Comparison of ENCODE assay signal across 20 cellular contexts in genomic region chr12:911191-911826, GRCh38. TPM values are rescaled to one million over a fixed set of nuclear protein-coding genes. Genes with fewer than 3 reads are reported as not detected.
DNase-seq lines count a peak whose midpoint lies in the region; ATAC-seq and TF ChIP-seq lines count a peak whose summit lies in the region.
"Had no signal": no experiment of that assay in that cellular context is flagged by ENCODE, and none has a peak within 500 bp of the region (broad histone marks: within the 10 kb centered on the region; RNA-seq: fewer than 3 reads in every experiment).

No MANE protein-coding gene starts in this region.

- no peaks in the 10 kb centered on the region for H3K9me3 Mint-ChIP-seq in CD4-positive, alpha-beta T cell
- H3K9me3 Mint-ChIP-seq: activated naive CD8-positive, alpha-beta T cell treated with anti-CD3 and anti-CD28 coated beads for 36 hours; activated T-helper 1 cell treated with anti-CD3 and anti-CD28 coated beads, Interleukin-12 subunit alpha, Interleukin-12 subunit beta, Interleukin-2, Interleukin-4 antibody, amounts not matched to agents 30 ng/mL and 10 ng/mL and 1 ng/mL, durations not matched to agents 14 hours and 24 hours and 36 hours; brain; T-cell; WTC11 had no signal

- DNase-seq in CD4-positive, alpha-beta T cell: no peak
- peak; percentile 37 for DNase-seq in fibroblast of the aortic adventitia (ENCODE audit: low read depth)
- DNase-seq in stimulated activated CD4-positive, alpha-beta T cell treated with anti-CD3 and anti-CD28 coated beads, Interleukin-1b, Interleukin-23, amount 100 ng/mL, for 48 hours: no peak
- no peak for DNase-seq in foreskin melanocyte
- DNase-seq in stimulated activated naive CD4-positive, alpha-beta T cell (lab: John Stamatoyannopoulos, UW): no peak
- no peak for DNase-seq in NCI-H187 (lab: John Stamatoyannopoulos, UW)
- DNase-seq: activated CD8-positive, alpha-beta memory T cell treated with anti-CD3 and anti-CD28 coated beads for 24 hours; activated naive CD8-positive, alpha-beta T cell treated with anti-CD3 and anti-CD28 coated beads for 36 hours; cortex of kidney; DMS79; NCI-H1092; NCI-H2081 treated with DMSO at 0.1 percent for 48 hours; T-cell; thyroid gland had no signal

- CTCF ChIA-PET in CD4-positive, alpha-beta T cell (lab: Charles Lee): interaction anchor here (0.6 kb wide), 1 partner anchor 189 kb away, joined by 3 read pairs; no protein-coding TSS in a partner anchor

- H3K4me1 Mint-ChIP-seq in CD4-positive, alpha-beta T cell (ENCODE audit: low read depth): peaks cover 24% of the 10 kb centered on the region
- H3K4me1 Mint-ChIP-seq: brain had no signal

- POLR2A ChIA-PET in CD4-positive, alpha-beta T cell (lab: Charles Lee): no interaction called here

- peaks cover 92% of the 10 kb centered on the region for H3K36me3 ChIP-seq in mesodermal cell (ENCODE audit: control insufficient read depth, insufficient read depth, low read length)

- H3K27ac Mint-ChIP-seq in CD4-positive, alpha-beta T cell: peak overlapping the region; percentile 1
- H3K27ac Mint-ChIP-seq: activated naive CD8-positive, alpha-beta T cell treated with anti-CD3 and anti-CD28 coated beads for 36 hours; activated T-helper 1 cell treated with anti-CD3 and anti-CD28 coated beads, Interleukin-12 subunit alpha, Interleukin-12 subunit beta, Interleukin-2, Interleukin-4 antibody, amounts not matched to agents 30 ng/mL and 10 ng/mL and 1 ng/mL, durations not matched to agents 14 hours and 24 hours and 36 hours; WTC11 had no signal

- no peaks in the 10 kb centered on the region for H3K27me3 ChIP-seq in CD4-positive, alpha-beta T cell (ENCODE audit: control insufficient read depth, insufficient read depth, low read length)
- H3K27me3 ChIP-seq: thyroid gland had no signal

- H3K4me3 ChIP-seq in fibroblast of the aortic adventitia (ENCODE audit: low read depth, low read length) (no peak overlapping the region), mesodermal cell (ENCODE audit: extremely low read depth, insufficient read depth, low read length, poor library complexity, severe bottlenecking) (no peak overlapping the region)
- H3K4me3 ChIP-seq: thyroid gland had no signal

- no peaks in the 10 kb centered on the region for H3K27me3 Mint-ChIP-seq in CD4-positive, alpha-beta T cell
- H3K27me3 Mint-ChIP-seq: activated naive CD8-positive, alpha-beta T cell treated with anti-CD3 and anti-CD28 coated beads for 36 hours; brain; T-cell had no signal

- H3K27ac ChIP-seq in CD4-positive, alpha-beta T cell (ENCODE audit: low read depth, low read length): no peak overlapping the region
- peak overlapping the region; percentile 37 for H3K27ac ChIP-seq in mesodermal cell (ENCODE audit: low read depth, low read length, severe bottlenecking)
- H3K27ac ChIP-seq: KMS-11, thyroid gland had no signal

- TF ChIP-seq CTCF in CD4-positive, alpha-beta T cell (IDR thresholded peaks at IDR 0.05): no peak
- no peak for TF ChIP-seq CTCF in fibroblast of the aortic adventitia (IDR thresholded peaks at IDR 0.05; ENCODE audit: insufficient read depth, low read length)

- H3K4me1 ChIP-seq in mesodermal cell (ENCODE audit: control insufficient read depth, insufficient read depth, low read length, poor library complexity, severe bottlenecking): peaks cover 16% of the 10 kb centered on the region
- H3K4me1 ChIP-seq: thyroid gland had no signal

- ATAC-seq in CD4-positive, alpha-beta T cell (ENCODE audit: poor library complexity): no peak
- ATAC-seq: T-cell, WTC11 had no signal

- no peaks in the 10 kb centered on the region for H3K9me3 ChIP-seq in CD4-positive, alpha-beta T cell (ENCODE audit: control insufficient read depth, low read length)
- no peaks in the 10 kb centered on the region for H3K9me3 ChIP-seq in mesodermal cell (ENCODE audit: control insufficient read depth, low read length)
- H3K9me3 ChIP-seq: thyroid gland had no signal

- intact Hi-C loops in CD4-positive, alpha-beta T cell (cut with DNase I, micrococcal nuclease): no loop called here

- WGBS in mesodermal cell (ENCODE audit: insufficient coverage in 2 of 2), 2 experiments: 86 to 98% methylated on average over 6 to 7 of the region's 10 CpGs

- no peak overlapping the region for H3K4me3 Mint-ChIP-seq in CD4-positive, alpha-beta T cell
- H3K4me3 Mint-ChIP-seq: activated naive CD8-positive, alpha-beta T cell treated with anti-CD3 and anti-CD28 coated beads for 36 hours; activated T-helper 1 cell treated with anti-CD3 and anti-CD28 coated beads, Interleukin-12 subunit alpha, Interleukin-12 subunit beta, Interleukin-2, Interleukin-4 antibody, amounts not matched to agents 30 ng/mL and 10 ng/mL and 1 ng/mL, durations not matched to agents 14 hours and 24 hours and 36 hours; brain; T-cell; WTC11 had no signal

- peaks cover 93% of the 10 kb centered on the region for H3K36me3 Mint-ChIP-seq in CD4-positive, alpha-beta T cell (ENCODE audit: low read depth)

TF ChIP-seq in PFSK-1, 5 proteins besides CTCF, POLR2A, EP300 and RAD21:
- TF ChIP-seq FOXP2 (optimal IDR thresholded peaks at IDR 0.05; ENCODE audit: borderline replicate concordance, extremely low read depth, extremely low read length, insufficient read depth): no peak
- TF ChIP-seq POLR2AphosphoS5 (IDR thresholded peaks at IDR 0.05; ENCODE audit: low read depth, low read length): 0 out of 2 replicates have a peak, but pooled peaks have one; percentile 15

RNA-seq across cellular contexts. Expression of gene RAD52, which starts 38.2 kb away (rescaled TPM):
- total RNA-seq in CD4-positive, alpha-beta T cell: 1 to 10 TPM; 7.0 to 8.1 TPM
- polyA plus RNA-seq in PFSK-1 (2012; ENCODE audit: insufficient read length, low read depth): 16.5 TPM
- 8.0 and 10.8 TPM in 2 replicates for total RNA-seq in fibroblast of the aortic adventitia (ENCODE audit: low replicate concordance)
- 24.2 TPM for polyA plus RNA-seq in mesodermal cell (2013, experiment 1 of 2)
- 23.5 TPM for polyA plus RNA-seq in mesodermal cell (2013, experiment 2 of 2)
